Comparison of ENCODE assay signal across 1 cellular context in genomic region chr17:65592131-65592965, GRCh38.
TF ChIP-seq lines count a peak whose summit lies in the region.

No MANE protein-coding gene starts in this region.

TF ChIP-seq in IMR-90, 13 proteins besides CTCF, POLR2A, EP300 and RAD21:
- TF ChIP-seq RCOR1 (IDR thresholded peaks at IDR 0.05; ENCODE audit: insufficient replicate concordance, low read length) = no peak
- TF ChIP-seq FOS (IDR thresholded peaks at IDR 0.05; ENCODE audit: low read depth, low read length) = no peak
- no peak for TF ChIP-seq ELK1 (IDR thresholded peaks at IDR 0.05; ENCODE audit: borderline replicate concordance, low read depth, low read length)
- TF ChIP-seq NFE2L2 (IDR thresholded peaks at IDR 0.05; ENCODE audit: low read depth, low read length) = no peak
- no peak for TF ChIP-seq BHLHE40 (IDR thresholded peaks at IDR 0.05; ENCODE audit: low read depth, low read length)
- TF ChIP-seq RFX5 (IDR thresholded peaks at IDR 0.05; ENCODE audit: low read depth, low read length) = no peak
- no peak for TF ChIP-seq MXI1 (IDR thresholded peaks at IDR 0.05; ENCODE audit: borderline replicate concordance, low read depth, low read length)
- no peak for TF ChIP-seq CEBPB (IDR thresholded peaks at IDR 0.05; ENCODE audit: low read depth, low read length)
- no peak for TF ChIP-seq USF2 (IDR thresholded peaks at IDR 0.05; ENCODE audit: low read depth, low read length)
- no peak for TF ChIP-seq CHD1 (IDR thresholded peaks at IDR 0.05; ENCODE audit: low read depth, low read length)
- TF ChIP-seq MAFK (IDR thresholded peaks at IDR 0.05; ENCODE audit: low read depth, low read length) = no peak
- no peak for TF ChIP-seq MAZ (IDR thresholded peaks at IDR 0.05; ENCODE audit: borderline replicate concordance, low read depth, low read length)
